Comparison of ENCODE assay signal across 3 cellular contexts in the genomic region with DNA sequence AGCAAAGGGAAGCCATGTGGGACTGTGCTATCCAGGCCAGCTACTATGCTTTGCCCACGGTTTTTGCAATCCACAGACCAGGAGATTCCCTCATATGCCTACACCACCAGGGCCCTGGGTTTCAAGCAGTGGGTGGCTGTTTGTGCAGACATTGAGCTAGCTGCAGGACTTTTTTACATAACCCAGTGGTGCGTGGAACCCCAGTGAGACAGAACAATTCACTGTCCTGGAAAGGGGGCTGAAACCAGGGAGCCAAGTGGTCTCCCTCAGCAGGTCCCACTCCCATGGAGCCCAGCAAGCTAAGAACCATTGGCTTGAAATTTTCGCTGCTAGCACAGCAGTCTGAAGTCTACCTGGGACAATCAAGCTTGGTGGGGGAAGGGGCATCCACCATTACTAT.
TF ChIP-seq lines count a peak whose summit lies in the region.

No MANE protein-coding gene starts in this region.

TF ChIP-seq in GM23338, 12 proteins besides CTCF, POLR2A, EP300 and RAD21 (continues in another document):
- no peak for TF ChIP-seq EZH2phosphoT487 (IDR thresholded peaks at IDR 0.05; ENCODE audit: unreplicated experiment)
- no peak for TF ChIP-seq JUNB (IDR thresholded peaks at IDR 0.05; ENCODE audit: unreplicated experiment)
- no peak for TF ChIP-seq POLR2AphosphoS5 (IDR thresholded peaks at IDR 0.05; ENCODE audit: low read depth)
- TF ChIP-seq STAT1 (IDR thresholded peaks at IDR 0.05; ENCODE audit: unreplicated experiment), result no peak
- TF ChIP-seq, protein P1, sequence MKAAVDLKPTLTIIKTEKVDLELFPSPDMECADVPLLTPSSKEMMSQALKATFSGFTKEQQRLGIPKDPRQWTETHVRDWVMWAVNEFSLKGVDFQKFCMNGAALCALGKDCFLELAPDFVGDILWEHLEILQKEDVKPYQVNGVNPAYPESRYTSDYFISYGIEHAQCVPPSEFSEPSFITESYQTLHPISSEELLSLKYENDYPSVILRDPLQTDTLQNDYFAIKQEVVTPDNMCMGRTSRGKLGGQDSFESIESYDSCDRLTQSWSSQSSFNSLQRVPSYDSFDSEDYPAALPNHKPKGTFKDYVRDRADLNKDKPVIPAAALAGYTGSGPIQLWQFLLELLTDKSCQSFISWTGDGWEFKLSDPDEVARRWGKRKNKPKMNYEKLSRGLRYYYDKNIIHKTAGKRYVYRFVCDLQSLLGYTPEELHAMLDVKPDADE (IDR thresholded peaks at IDR 0.05), result no peak
- TF ChIP-seq NANOG (IDR thresholded peaks at IDR 0.05; ENCODE audit: borderline replicate concordance), result no peak
- no peak for TF ChIP-seq ZNF114 (CRISPR knock-in tag; IDR thresholded peaks at IDR 0.05)

TF ChIP-seq in WTC11, 78 proteins besides CTCF, POLR2A, EP300 and RAD21:
- no peak for TF ChIP-seq ZNF121 (CRISPR knock-in tag; IDR thresholded peaks at IDR 0.05)
- peak; percentile 95 for TF ChIP-seq ZNF423 (CRISPR knock-in tag; IDR thresholded peaks at IDR 0.05)
- no peak for TF ChIP-seq NR2C2 (CRISPR knock-in tag; IDR thresholded peaks at IDR 0.05)
- TF ChIP-seq FOXK1 (CRISPR knock-in tag; IDR thresholded peaks at IDR 0.05), result no peak

TF ChIP-seq in H1, 55 proteins besides CTCF, POLR2A, EP300 and RAD21:
- TF ChIP-seq, protein P2, sequence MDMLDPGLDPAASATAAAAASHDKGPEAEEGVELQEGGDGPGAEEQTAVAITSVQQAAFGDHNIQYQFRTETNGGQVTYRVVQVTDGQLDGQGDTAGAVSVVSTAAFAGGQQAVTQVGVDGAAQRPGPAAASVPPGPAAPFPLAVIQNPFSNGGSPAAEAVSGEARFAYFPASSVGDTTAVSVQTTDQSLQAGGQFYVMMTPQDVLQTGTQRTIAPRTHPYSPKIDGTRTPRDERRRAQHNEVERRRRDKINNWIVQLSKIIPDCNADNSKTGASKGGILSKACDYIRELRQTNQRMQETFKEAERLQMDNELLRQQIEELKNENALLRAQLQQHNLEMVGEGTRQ (IDR thresholded peaks at IDR 0.05; ENCODE audit: low read length), result no peak
- TF ChIP-seq SUZ12 (IDR thresholded peaks at IDR 0.05; ENCODE audit: low read length) (no peak), SP4 (IDR thresholded peaks at IDR 0.05; ENCODE audit: low read length) (no peak), TAF7 (optimal IDR thresholded peaks at IDR 0.05; ENCODE audit: borderline replicate concordance, low read depth, low read length) (no peak)
